ENCODE assay signal across 8 cellular contexts in genomic region chr11:61679893-61680621, GRCh38. TPM values are rescaled to one million over a fixed set of nuclear protein-coding genes. Genes with fewer than 3 reads are reported as not detected.
DNase-seq lines count a peak whose midpoint lies in the region; ATAC-seq and TF ChIP-seq lines count a peak whose summit lies in the region.

Gene DAGLA (plus strand): TSS chr11:61680391. CDS start chr11:61720156, 39,765 bp downstream.

- H3K14ac ChIP-seq in H9 (ENCODE audit: insufficient read depth, low read length): no peak within 1 kb of the TSS

- no peak within 1 kb of the TSS for H3T11ph ChIP-seq in H9 (ENCODE audit: low read length)

- no peak within 1 kb of the TSS for H2BK5ac ChIP-seq in H9 (ENCODE audit: insufficient read length, low read length)

- ATAC-seq in CD8-positive, alpha-beta T cell: peak; percentile 89

- H3K27ac ChIP-seq in CD8-positive, alpha-beta T cell (ENCODE audit: low read depth, low read length): no peak within 1 kb of the TSS
- H3K27ac ChIP-seq in H9 (ENCODE audit: insufficient read length, low read depth, low read length) (no peak within 1 kb of the TSS), endodermal cell (ENCODE audit: low read depth, low read length) (no peak within 1 kb of the TSS)

- DNase-seq in CD8-positive, alpha-beta T cell: peak; percentile 60 to 91 (median 76)
- DNase-seq in H9 (peak; percentile 62), NCI-H510A treated with DMSO at 0.1 percent for 48 hours (lab: John Stamatoyannopoulos, UW) (peak; percentile 40), endodermal cell (peak; percentile 88), midbrain (lab: John Stamatoyannopoulos, UW) (peak; percentile 85), amniotic stem cell (lab: John Stamatoyannopoulos, UW) (no peak)
- DNase-seq in activated CD8-positive, alpha-beta memory T cell treated with anti-CD3 and anti-CD28 coated beads for 4 hours (ENCODE audit: low read depth in 2 of 2): peak; percentile 59 to 64
- DNase-seq in stimulated activated CD8-positive, alpha-beta memory T cell treated with anti-CD3 and anti-CD28 coated beads, Interleukin-15, amount 100 ng/mL, for 4 hours (ENCODE audit: low read depth in 2 of 2): peak; percentile 54 to 59

- H3K27me3 ChIP-seq in CD8-positive, alpha-beta T cell (ENCODE audit: insufficient read depth, low read length): no peaks in the 10 kb centered on the region
- H3K27me3 ChIP-seq in H9 (ENCODE audit: insufficient read depth, low read length) (no peaks in the 10 kb centered on the region; the same call in 1 of the 2 replicates), endodermal cell (ENCODE audit: control insufficient read depth, insufficient read depth, low read length, poor library complexity, severe bottlenecking) (peaks cover 10% of the 10 kb centered on the region)

- H3K9me3 Mint-ChIP-seq in CD8-positive, alpha-beta T cell: no peaks in the 10 kb centered on the region
- H3K9me3 Mint-ChIP-seq in H9 (no peaks in the 10 kb centered on the region), endodermal cell (no peaks in the 10 kb centered on the region)

- POLR2A ChIA-PET in CD8-positive, alpha-beta T cell (lab: Charles Lee): interaction anchor here (1.5 kb wide), 1 partner anchor 17 kb away, joined by 3 read pairs; no protein-coding TSS in a partner anchor

- no peak within 1 kb of the TSS for H2AFZ ChIP-seq in H9 (ENCODE audit: low read length)

- H2BK12ac ChIP-seq in H9 (ENCODE audit: insufficient read length, low read depth, low read length): no peak within 1 kb of the TSS

- H3K9ac ChIP-seq in H9 (ENCODE audit: extremely low read depth, insufficient read length, low read length): no peak within 1 kb of the TSS
- H3K9ac ChIP-seq in endodermal cell (ENCODE audit: extremely low read depth, low read length, poor library complexity, severe bottlenecking): no peak within 1 kb of the TSS

- H3K4me1 ChIP-seq in CD8-positive, alpha-beta T cell (ENCODE audit: insufficient read depth, low read length): peaks cover 22% of the 10 kb centered on the region
- H3K4me1 ChIP-seq in H9 (ENCODE audit: insufficient read depth, low read length) (no peaks in the 10 kb centered on the region; the same call in 1 of the 2 replicates), endodermal cell (ENCODE audit: control insufficient read depth, insufficient read depth, low read length) (peaks cover 4% of the 10 kb centered on the region)

- H3K36me3 ChIP-seq in CD8-positive, alpha-beta T cell (ENCODE audit: insufficient read depth, low read length): no peaks in the 10 kb centered on the region
- H3K36me3 ChIP-seq in endodermal cell (ENCODE audit: control insufficient read depth, insufficient read depth, low read length): no peaks in the 10 kb centered on the region

- no CpG with 5 or more reads among the region's 84 CpGs for WGBS in H9 (ENCODE audit: extremely low coverage, insufficient read length, low lambda C conversion rate)
- 5 to 8% methylated on average over 39 to 84 of the region's 84 CpGs for WGBS in endodermal cell (ENCODE audit: insufficient coverage in 1 of 2, insufficient read length in 1 of 2), 2 experiments

- CTCF ChIA-PET in CD8-positive, alpha-beta T cell (lab: Charles Lee): interaction anchor here (1.4 to 5.9 kb wide), 4 partner anchors 14 to 63 kb away, joined by 3 to 43 read pairs (median 13); no protein-coding TSS in a partner anchor

- no peak within 1 kb of the TSS for H3K56ac ChIP-seq in H9 (ENCODE audit: insufficient read length, low read depth, low read length)

- H3K4me3 Mint-ChIP-seq in CD8-positive, alpha-beta T cell: peak within 1 kb of the TSS; percentile 75
- peak within 1 kb of the TSS; percentile 56 to 74 for H3K4me3 Mint-ChIP-seq in H9
- peak within 1 kb of the TSS; percentile 48 for H3K4me3 Mint-ChIP-seq in endodermal cell

- H3K18ac ChIP-seq in H9 (ENCODE audit: insufficient read length, low read depth, low read length): no peak within 1 kb of the TSS

- no peaks in the 10 kb centered on the region for H4K20me1 ChIP-seq in H9 (ENCODE audit: control insufficient read depth, insufficient read depth, insufficient read length)

- no peak within 1 kb of the TSS for H3K4ac ChIP-seq in H9 (ENCODE audit: low read depth, low read length)

- H3K4me2 ChIP-seq in H9 (ENCODE audit: insufficient read depth, insufficient read length, low read length): peak within 1 kb of the TSS; percentile 1

- TF ChIP-seq CTCF in CD8-positive, alpha-beta T cell (IDR thresholded peaks at IDR 0.05): peak; percentile 80
- TF ChIP-seq CTCF in H9 (conservative IDR thresholded peaks at IDR 0.05): peak; percentile 96
- peak; percentile 98 for TF ChIP-seq CTCF in endodermal cell (conservative IDR thresholded peaks at IDR 0.05)

- no peaks in the 10 kb centered on the region for H3K79me2 ChIP-seq in H9 (ENCODE audit: insufficient read depth, low read length)

- no peak within 1 kb of the TSS for H2BK20ac ChIP-seq in H9 (ENCODE audit: low read depth, low read length, poor library complexity, severe bottlenecking)

- no peaks in the 10 kb centered on the region for H3K23me2 ChIP-seq in H9 (ENCODE audit: insufficient read length, low read depth, low read length, poor library complexity, severe bottlenecking)

- no peak within 1 kb of the TSS for H4K5ac ChIP-seq in H9 (ENCODE audit: insufficient read length, low read depth, low read length)

- intact Hi-C loops in CD8-positive, alpha-beta T cell (cut with DNase I, micrococcal nuclease): loop anchor here (1.0 kb wide), 2 partner anchors 16 to 53 kb away; no protein-coding TSS in a partner anchor

- H3K27me3 Mint-ChIP-seq in CD8-positive, alpha-beta T cell (ENCODE audit: low read depth): peaks cover 21% of the 10 kb centered on the region
- peaks cover 20% of the 10 kb centered on the region for H3K27me3 Mint-ChIP-seq in H9 (ENCODE audit: low read depth)
- peaks cover 24% of the 10 kb centered on the region for H3K27me3 Mint-ChIP-seq in endodermal cell (ENCODE audit: insufficient read depth)

- H2AK5ac ChIP-seq in H9 (ENCODE audit: insufficient read length, low read length): no peak within 1 kb of the TSS

- peaks cover 8% of the 10 kb centered on the region for H3K4me1 Mint-ChIP-seq in CD8-positive, alpha-beta T cell (ENCODE audit: low read depth)
- H3K4me1 Mint-ChIP-seq in H9: peaks cover 14 to 22% of the 10 kb centered on the region in 2 experiments
- H3K4me1 Mint-ChIP-seq in endodermal cell: peaks cover 24% of the 10 kb centered on the region

- H3K9me3 ChIP-seq in CD8-positive, alpha-beta T cell (ENCODE audit: low read length): no peaks in the 10 kb centered on the region
- H3K9me3 ChIP-seq in H9 (ENCODE audit: control insufficient read depth, low read depth, low read length): no peaks in the 10 kb centered on the region
- no peaks in the 10 kb centered on the region for H3K9me3 ChIP-seq in endodermal cell (ENCODE audit: control insufficient read depth, low read length)

- peak within 1 kb of the TSS; percentile 27 for H3K4me3 ChIP-seq in CD8-positive, alpha-beta T cell (ENCODE audit: low read depth, low read length)
- peak within 1 kb of the TSS; percentile 65 for H3K4me3 ChIP-seq in endodermal cell (ENCODE audit: low read length)

- H3K27ac Mint-ChIP-seq in CD8-positive, alpha-beta T cell: no peak within 1 kb of the TSS
- peak within 1 kb of the TSS in 1 of 3 experiments; percentile 66; a peak in 1 of 7 replicates for H3K27ac Mint-ChIP-seq in H9
- peak within 1 kb of the TSS; percentile 70 for H3K27ac Mint-ChIP-seq in endodermal cell

- no peaks in the 10 kb centered on the region for H3K36me3 Mint-ChIP-seq in CD8-positive, alpha-beta T cell
- H3K36me3 Mint-ChIP-seq in H9 (ENCODE audit: insufficient read depth in 1 of 3, low read depth in 3 of 3): peaks cover 0 to 1% (median 0%) of the 10 kb centered on the region in 3 experiments; a peak in 2 of 7 replicates
- H3K36me3 Mint-ChIP-seq in endodermal cell (ENCODE audit: low read depth): peaks cover 9% of the 10 kb centered on the region

- no peak within 1 kb of the TSS for H2BK120ac ChIP-seq in H9 (ENCODE audit: low read depth, low read length, poor library complexity, severe bottlenecking)

- no peak within 1 kb of the TSS for H3K23ac ChIP-seq in H9 (ENCODE audit: insufficient read length, low read depth, low read length)

- H3K79me1 ChIP-seq in H9 (ENCODE audit: insufficient read depth, low read depth, low read length, poor library complexity, severe bottlenecking): no peaks in the 10 kb centered on the region

- no peak within 1 kb of the TSS; the same call in 1 of the 2 replicates for H2BK15ac ChIP-seq in H9 (ENCODE audit: low read depth, low read length)

- no peak within 1 kb of the TSS for H4K8ac ChIP-seq in H9 (replicated peaks; ENCODE audit: insufficient read length, low read depth, low read length)

- no peak within 1 kb of the TSS for H4K91ac ChIP-seq in H9 (ENCODE audit: insufficient read length, low read depth, low read length)

RNA-seq across cellular contexts. Expression of gene DAGLA, which starts in this region (rescaled TPM):
- under 1 TPM; 0.06 to 0.08 TPM for total RNA-seq in CD8-positive, alpha-beta T cell
- total RNA-seq in H9 (2021) (4.3 and 4.5 TPM in 2 replicates), endodermal cell (1 to 10 TPM; 5.6 to 8.7 TPM)
- polyA plus RNA-seq in endodermal cell (2013, experiment 1 of 2): 6.4 TPM
- 5.5 TPM for polyA plus RNA-seq in endodermal cell (2013, experiment 2 of 2)

Comparison
In these comparisons a context has a peak if more than half of its experiments do, and no peak if none do; other contexts are left out.
1. Peak in DNase-seq, ATAC-seq and H3K4me3 ChIP-seq in CD8-positive, alpha-beta T cell; RNA of the gene not detected or under 1 TPM.